ENCODE assay signal across 8 cellular contexts in genomic region chr11:90135016-90135415, GRCh38. TPM values are rescaled to one million over a fixed set of nuclear protein-coding genes. Genes with fewer than 3 reads are reported as not detected.
A peak's percentile ranks its signal among the peaks of the same experiment; 100 is the strongest.
DNase-seq lines count a peak whose midpoint lies in the region; ATAC-seq and TF ChIP-seq lines count a peak whose summit lies in the region.
"Had no signal": no experiment of that assay in that cellular context is flagged by ENCODE, and none has a peak within 500 bp of the region (broad histone marks: within the 10 kb centered on the region; RNA-seq: fewer than 3 reads in every experiment).

No MANE protein-coding gene starts in this region.

- peak; percentile 16 for DNase-seq in GM23338 (ENCODE audit: low spot score)
- DNase-seq in activated CD4-positive, alpha-beta memory T cell treated with anti-CD3 and anti-CD28 coated beads, Interleukin-2, amount 10 ng/mL, durations not matched to agents 7 days and 5 days = no peak
- DNase-seq in stimulated activated naive CD8-positive, alpha-beta T cell treated with anti-CD3 and anti-CD28 coated beads, Interleukin-15, amount 100 ng/mL, for 72 hours = no peak
- no peak for DNase-seq in Karpas-422
- no peak for DNase-seq in DMS153 treated with DMSO at 0.1 percent for 48 hours (lab: John Stamatoyannopoulos, UW; ENCODE audit: unreplicated experiment)

- CTCF ChIA-PET in activated CD4-positive, alpha-beta memory T cell treated with anti-CD3 and anti-CD28 coated beads, Interleukin-2, amount 10 ng/mL, durations not matched to agents 7 days and 5 days (lab: Charles Lee) = no interaction called here

- no peaks in the 10 kb centered on the region for H3K36me3 ChIP-seq in GM23338 (ENCODE audit: insufficient read depth)
- no peaks in the 10 kb centered on the region for H3K36me3 ChIP-seq in iPS-18a (ENCODE audit: control insufficient read depth, low read depth, low read length)
- no peaks in the 10 kb centered on the region for H3K36me3 ChIP-seq in Karpas-422 (ENCODE audit: insufficient read depth, low read length)

- peak overlapping the region; percentile 76 for H3K4me3 Mint-ChIP-seq in GM23338
- H3K4me3 Mint-ChIP-seq in activated CD4-positive, alpha-beta memory T cell treated with anti-CD3 and anti-CD28 coated beads, Interleukin-2, amount 10 ng/mL, durations not matched to agents 7 days and 5 days = peak overlapping the region; percentile 19
- H3K4me3 Mint-ChIP-seq in stimulated activated naive CD8-positive, alpha-beta T cell treated with anti-CD3 and anti-CD28 coated beads, Interleukin-15, amount 100 ng/mL, for 72 hours = peak overlapping the region; percentile 52 to 59

- no peaks in the 10 kb centered on the region; the same call in 1 of the 2 replicates for H3F3A ChIP-seq in GM23338 (replicated peaks; ENCODE audit: low read depth)

- H3K27ac ChIP-seq in GM23338 (ENCODE audit: low read depth) (no peak overlapping the region), iPS-18a (ENCODE audit: low read length) (no peak overlapping the region), Karpas-422 (ENCODE audit: low read length) (no peak overlapping the region)

- peak overlapping the region; percentile 87 for H3K4me2 ChIP-seq in GM23338
- H3K4me2 ChIP-seq in Karpas-422 (ENCODE audit: low read depth, low read length, poor library complexity, severe bottlenecking) = no peak overlapping the region

- H3K4me1 ChIP-seq in GM23338 (ENCODE audit: insufficient read depth) = peaks cover 22% of the 10 kb centered on the region
- H3K4me1 ChIP-seq in iPS-18a (ENCODE audit: control insufficient read depth, low read depth, low read length) = peaks cover 14% of the 10 kb centered on the region
- no peaks in the 10 kb centered on the region for H3K4me1 ChIP-seq in Karpas-422 (ENCODE audit: low read length)

- H3K9me3 ChIP-seq in iPS-18a (ENCODE audit: control insufficient read depth, low read depth, low read length) (no peaks in the 10 kb centered on the region), Karpas-422 (ENCODE audit: low read length) (no peaks in the 10 kb centered on the region)

- H3K27ac Mint-ChIP-seq in GM23338 = no peak overlapping the region
- H3K27ac Mint-ChIP-seq in activated CD4-positive, alpha-beta memory T cell treated with anti-CD3 and anti-CD28 coated beads, Interleukin-2, amount 10 ng/mL, durations not matched to agents 7 days and 5 days = no peak overlapping the region
- no peak overlapping the region for H3K27ac Mint-ChIP-seq in stimulated activated naive CD8-positive, alpha-beta T cell treated with anti-CD3 and anti-CD28 coated beads, Interleukin-15, amount 100 ng/mL, for 72 hours

- H3K9ac ChIP-seq in iPS-18a (ENCODE audit: low read length) = peak overlapping the region; percentile 68
- no peak overlapping the region for H3K9ac ChIP-seq in Karpas-422 (ENCODE audit: low read length)

- H3K9me3 Mint-ChIP-seq in GM23338 = no peaks in the 10 kb centered on the region
- no peaks in the 10 kb centered on the region for H3K9me3 Mint-ChIP-seq in activated CD4-positive, alpha-beta memory T cell treated with anti-CD3 and anti-CD28 coated beads, Interleukin-2, amount 10 ng/mL, durations not matched to agents 7 days and 5 days
- H3K9me3 Mint-ChIP-seq in stimulated activated naive CD8-positive, alpha-beta T cell treated with anti-CD3 and anti-CD28 coated beads, Interleukin-15, amount 100 ng/mL, for 72 hours = peaks cover 0 to 5% of the 10 kb centered on the region in 2 donors

- H3K36me3 Mint-ChIP-seq in GM23338 (ENCODE audit: low read depth) = no peaks in the 10 kb centered on the region
- peaks cover 2% of the 10 kb centered on the region for H3K36me3 Mint-ChIP-seq in activated CD4-positive, alpha-beta memory T cell treated with anti-CD3 and anti-CD28 coated beads, Interleukin-2, amount 10 ng/mL, durations not matched to agents 7 days and 5 days (ENCODE audit: low read depth)

- ATAC-seq in GM23338 = no peak
- no peak for ATAC-seq in stimulated activated naive CD8-positive, alpha-beta T cell treated with anti-CD3 and anti-CD28 coated beads, Interleukin-15, amount 100 ng/mL, for 72 hours
- no peak for ATAC-seq in GM21576 (IDR thresholded peaks at IDR 0.05; ENCODE audit: unreplicated experiment)
- ATAC-seq: HCT116 had no signal

- H3K79me2 ChIP-seq in GM23338 (replicated peaks; ENCODE audit: insufficient read depth) = no peaks in the 10 kb centered on the region
- no peaks in the 10 kb centered on the region for H3K79me2 ChIP-seq in Karpas-422 (ENCODE audit: low read length)

- peak overlapping the region; percentile 86 for H2AFZ ChIP-seq in GM23338
- no peak overlapping the region for H2AFZ ChIP-seq in Karpas-422 (ENCODE audit: low read length)

- no peak for TF ChIP-seq CTCF in GM23338 (conservative IDR thresholded peaks at IDR 0.05; ENCODE audit: low read depth in 2 of 2)

- POLR2A ChIA-PET in activated CD4-positive, alpha-beta memory T cell treated with anti-CD3 and anti-CD28 coated beads, Interleukin-2, amount 10 ng/mL, durations not matched to agents 7 days and 5 days (lab: Charles Lee) = no interaction called here

- H3K27me3 Mint-ChIP-seq in GM23338 (ENCODE audit: insufficient read depth, low read depth, poor library complexity) = no peaks in the 10 kb centered on the region
- peaks cover 46% of the 10 kb centered on the region for H3K27me3 Mint-ChIP-seq in activated CD4-positive, alpha-beta memory T cell treated with anti-CD3 and anti-CD28 coated beads, Interleukin-2, amount 10 ng/mL, durations not matched to agents 7 days and 5 days
- H3K27me3 Mint-ChIP-seq in stimulated activated naive CD8-positive, alpha-beta T cell treated with anti-CD3 and anti-CD28 coated beads, Interleukin-15, amount 100 ng/mL, for 72 hours = peaks cover 62% of the 10 kb centered on the region

- H3K27me3 ChIP-seq in GM23338 (ENCODE audit: insufficient read depth) (0 out of 2 replicates have a peak, but pooled peaks cover 6% of the 10 kb centered on the region), iPS-18a (ENCODE audit: control insufficient read depth, insufficient read depth, low read length) (peaks cover 21% of the 10 kb centered on the region), Karpas-422 (ENCODE audit: low read length) (0 out of 2 replicates have a peak, but pooled peaks cover 2% of the 10 kb centered on the region)

- peaks cover 48% of the 10 kb centered on the region for H3K4me1 Mint-ChIP-seq in GM23338
- H3K4me1 Mint-ChIP-seq in activated CD4-positive, alpha-beta memory T cell treated with anti-CD3 and anti-CD28 coated beads, Interleukin-2, amount 10 ng/mL, durations not matched to agents 7 days and 5 days = peaks cover 11% of the 10 kb centered on the region
- peaks cover 16% of the 10 kb centered on the region for H3K4me1 Mint-ChIP-seq in stimulated activated naive CD8-positive, alpha-beta T cell treated with anti-CD3 and anti-CD28 coated beads, Interleukin-15, amount 100 ng/mL, for 72 hours

- H3K4me3 ChIP-seq in GM23338 = peak overlapping the region; percentile 69
- H3K4me3 ChIP-seq in iPS-18a (ENCODE audit: low read length) = peak overlapping the region; percentile 86
- H3K4me3 ChIP-seq in Karpas-422 (ENCODE audit: low read length) = no peak overlapping the region

- H3K9me2 ChIP-seq in GM23338 (ENCODE audit: insufficient read depth) (no peaks in the 10 kb centered on the region), Karpas-422 (replicated peaks; ENCODE audit: insufficient read depth, low read length) (no peaks in the 10 kb centered on the region)

- H4K20me1 ChIP-seq in GM23338 (replicated peaks; ENCODE audit: insufficient read depth) (no peaks in the 10 kb centered on the region), Karpas-422 (ENCODE audit: insufficient read depth, low read depth, low read length) (no peaks in the 10 kb centered on the region)

RNA-seq across cellular contexts. Expression of gene NAALAD2, which starts 0.6 kb away (rescaled TPM):
- total RNA-seq in GM23338 (2014; rRNA removed; shearing (Covaris generic)) = 4.3 and 12.4 TPM in 2 replicates
- 3.1 and 3.4 TPM in 2 replicates for polyA plus RNA-seq in GM23338 (2016; fragmentation: Nextera tagmentation; extraction: Ambion mirVana)
- total RNA-seq in activated CD4-positive, alpha-beta memory T cell treated with anti-CD3 and anti-CD28 coated beads, Interleukin-2, amount 10 ng/mL, durations not matched to agents 7 days and 5 days = not detected
- not detected in 2 replicates for total RNA-seq in Karpas-422 (2014; rRNA removed; shearing (Covaris generic); ENCODE audit: low replicate concordance)

RNA-seq across cellular contexts. Expression of gene UBTFL1, which starts 49.3 kb away (rescaled TPM):
- not detected in 2 replicates for total RNA-seq in GM23338 (2014; rRNA removed; shearing (Covaris generic))
- not detected in 2 replicates for polyA plus RNA-seq in GM23338 (2016; fragmentation: Nextera tagmentation; extraction: Ambion mirVana)
- total RNA-seq in activated CD4-positive, alpha-beta memory T cell treated with anti-CD3 and anti-CD28 coated beads, Interleukin-2, amount 10 ng/mL, durations not matched to agents 7 days and 5 days = not detected
- not detected in 2 replicates for total RNA-seq in Karpas-422 (2014; rRNA removed; shearing (Covaris generic); ENCODE audit: low replicate concordance)

Comparison
In these comparisons a context has a peak if more than half of its experiments do, and no peak if none do; other contexts are left out.
1. H3K4me3 Mint-ChIP-seq: peak in every context shown above with its lines; median percentile 76 in GM23338; 56 in stimulated activated naive CD8-positive, alpha-beta T cell treated with anti-CD3 and anti-CD28 coated beads, Interleukin-15, amount 100 ng/mL, for 72 hours; 19 in activated CD4-positive, alpha-beta memory T cell treated with anti-CD3 and anti-CD28 coated beads, Interleukin-2, amount 10 ng/mL, durations not matched to agents 7 days and 5 days.